28 cellular contexts compared by ENCODE assay signal in genomic region chr5:100560860-100561259, GRCh38.
"Had no signal": no experiment of that assay in that cellular context is flagged by ENCODE, and none has a peak within 500 bp of the region (broad histone marks: within the 10 kb centered on the region; RNA-seq: fewer than 3 reads in every experiment).

No MANE protein-coding gene starts in this region.

- H3K27me3 Mint-ChIP-seq: activated naive CD4-positive, alpha-beta T cell treated with anti-CD3 and anti-CD28 coated beads, Interleukin-2, amount 50 U/mL, for 24 hours had no signal

- H3K27ac Mint-ChIP-seq: activated CD8-positive, alpha-beta T cell treated with anti-CD3 and anti-CD28 coated beads, Interleukin-2, amount 10 ng/mL, durations not matched to agents 7 days and 5 days; activated naive CD4-positive, alpha-beta T cell treated with anti-CD3 and anti-CD28 coated beads, Interleukin-2, amount 50 U/mL, for 24 hours had no signal

- DNase-seq: activated CD4-positive, alpha-beta T cell treated with anti-CD3 and anti-CD28 coated beads for 48 hours; activated CD4-positive, alpha-beta T cell treated with anti-CD3 and anti-CD28 coated beads, Interleukin-2, amount 50 U/mL, for 4 hours; activated CD4-positive, CD25-positive, alpha-beta regulatory T cell treated with anti-CD3 and anti-CD28 coated beads, Interleukin-2, amount 50 U/mL, for 72 hours; activated CD8-positive, alpha-beta memory T cell treated with anti-CD3 and anti-CD28 coated beads, Interleukin-2, amount 50 U/mL, for 48 hours; activated CD8-positive, alpha-beta T cell treated with anti-CD3 and anti-CD28 coated beads, Interleukin-2, amount 10 ng/mL, durations not matched to agents 7 days and 5 days; activated T-cell treated with anti-CD3 and anti-CD28 coated beads, Interleukin-2, amount 50 U/mL, for 1 hour; amygdala; caudate nucleus; KG1; MV-4-11; NCI-H1092 treated with DMSO at 0.1 percent for 48 hours; NCI-H1417 treated with DMSO at 0.1 percent for 48 hours; NCI-H1694; NCI-H2029; NCI-H2107; NCI-H345; NCI-H69; NK-92 treated with Interleukin-12 subunit alpha and Interleukin-12 subunit beta, amount 100 ng/mL, for 24 hours; OCI-M1; Peyer's patch; Right ventricle myocardium superior; SJCRH30; SW 1271 had no signal

- H3K27ac ChIP-seq: breast epithelium, Peyer's patch, RWPE1, SJCRH30 had no signal

- ATAC-seq: activated CD8-positive, alpha-beta T cell treated with anti-CD3 and anti-CD28 coated beads, Interleukin-2, amount 10 ng/mL, durations not matched to agents 7 days and 5 days; SK-N-SH treated with all-trans-retinoic acid at 6 μM for 48 hours; WTC11 had no signal

- H3K4me1 Mint-ChIP-seq: activated naive CD4-positive, alpha-beta T cell treated with anti-CD3 and anti-CD28 coated beads, Interleukin-2, amount 50 U/mL, for 24 hours had no signal

- H3K9me3 ChIP-seq: breast epithelium, Peyer's patch, SJCRH30 had no signal

- H3K9me3 Mint-ChIP-seq: activated naive CD4-positive, alpha-beta T cell treated with anti-CD3 and anti-CD28 coated beads, Interleukin-2, amount 50 U/mL, for 24 hours; WTC11 had no signal

- H3K36me3 ChIP-seq: breast epithelium, Peyer's patch had no signal

- H3K4me1 ChIP-seq: breast epithelium, Peyer's patch, SJCRH30 had no signal

- H3K27me3 ChIP-seq: breast epithelium, Peyer's patch, SJCRH30 had no signal

- H3K4me3 ChIP-seq: breast epithelium, Peyer's patch, SJCRH30 had no signal

- H3K4me3 Mint-ChIP-seq: activated CD8-positive, alpha-beta T cell treated with anti-CD3 and anti-CD28 coated beads, Interleukin-2, amount 10 ng/mL, durations not matched to agents 7 days and 5 days; activated naive CD4-positive, alpha-beta T cell treated with anti-CD3 and anti-CD28 coated beads, Interleukin-2, amount 50 U/mL, for 24 hours; WTC11 had no signal
